Comparison of ENCODE assay signal across 2 cellular contexts in genomic region chr10:11016959-11017574, GRCh38.
A peak's percentile ranks its signal among the peaks of the same experiment; 100 is the strongest.
TF ChIP-seq lines count a peak whose summit lies in the region.

No MANE protein-coding gene starts in this region.

TF ChIP-seq in H1, 55 proteins besides CTCF, POLR2A, EP300 and RAD21 (continued from another document):
- TF ChIP-seq E2F6 (IDR thresholded peaks at IDR 0.05), result 0 out of 2 replicates have a peak, but pooled peaks have one; percentile 8
- TF ChIP-seq FOSL1 (IDR thresholded peaks at IDR 0.05; ENCODE audit: insufficient read depth, low read depth, low read length), result no peak
- TF ChIP-seq POLR2AphosphoS5 (IDR thresholded peaks at IDR 0.05; ENCODE audit: low read depth, low read length), result no peak
- no peak for TF ChIP-seq TCF12 (IDR thresholded peaks at IDR 0.05; ENCODE audit: low read depth, low read length)
- no peak for TF ChIP-seq BRCA1 (IDR thresholded peaks at IDR 0.05; ENCODE audit: low read depth, low read length)
- no peak for TF ChIP-seq ASH2L (IDR thresholded peaks at IDR 0.05; ENCODE audit: low read length)
- TF ChIP-seq MAX (IDR thresholded peaks at IDR 0.05), result 0 out of 2 replicates have a peak, but pooled peaks have one; percentile 8
TF ChIP-seq in H1: peak in this region for 2.

TF ChIP-seq in neural cell, 6 proteins besides CTCF, POLR2A, EP300 and RAD21 (continued from another document):
- TF ChIP-seq, protein P1, sequence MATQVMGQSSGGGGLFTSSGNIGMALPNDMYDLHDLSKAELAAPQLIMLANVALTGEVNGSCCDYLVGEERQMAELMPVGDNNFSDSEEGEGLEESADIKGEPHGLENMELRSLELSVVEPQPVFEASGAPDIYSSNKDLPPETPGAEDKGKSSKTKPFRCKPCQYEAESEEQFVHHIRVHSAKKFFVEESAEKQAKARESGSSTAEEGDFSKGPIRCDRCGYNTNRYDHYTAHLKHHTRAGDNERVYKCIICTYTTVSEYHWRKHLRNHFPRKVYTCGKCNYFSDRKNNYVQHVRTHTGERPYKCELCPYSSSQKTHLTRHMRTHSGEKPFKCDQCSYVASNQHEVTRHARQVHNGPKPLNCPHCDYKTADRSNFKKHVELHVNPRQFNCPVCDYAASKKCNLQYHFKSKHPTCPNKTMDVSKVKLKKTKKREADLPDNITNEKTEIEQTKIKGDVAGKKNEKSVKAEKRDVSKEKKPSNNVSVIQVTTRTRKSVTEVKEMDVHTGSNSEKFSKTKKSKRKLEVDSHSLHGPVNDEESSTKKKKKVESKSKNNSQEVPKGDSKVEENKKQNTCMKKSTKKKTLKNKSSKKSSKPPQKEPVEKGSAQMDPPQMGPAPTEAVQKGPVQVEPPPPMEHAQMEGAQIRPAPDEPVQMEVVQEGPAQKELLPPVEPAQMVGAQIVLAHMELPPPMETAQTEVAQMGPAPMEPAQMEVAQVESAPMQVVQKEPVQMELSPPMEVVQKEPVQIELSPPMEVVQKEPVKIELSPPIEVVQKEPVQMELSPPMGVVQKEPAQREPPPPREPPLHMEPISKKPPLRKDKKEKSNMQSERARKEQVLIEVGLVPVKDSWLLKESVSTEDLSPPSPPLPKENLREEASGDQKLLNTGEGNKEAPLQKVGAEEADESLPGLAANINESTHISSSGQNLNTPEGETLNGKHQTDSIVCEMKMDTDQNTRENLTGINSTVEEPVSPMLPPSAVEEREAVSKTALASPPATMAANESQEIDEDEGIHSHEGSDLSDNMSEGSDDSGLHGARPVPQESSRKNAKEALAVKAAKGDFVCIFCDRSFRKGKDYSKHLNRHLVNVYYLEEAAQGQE (IDR thresholded peaks at IDR 0.05; ENCODE audit: borderline replicate concordance), result no peak
- TF ChIP-seq EZH2 (IDR thresholded peaks at IDR 0.05; ENCODE audit: borderline replicate concordance, insufficient read depth, low read length, poor library complexity, severe bottlenecking), result no peak
- no peak for TF ChIP-seq TAF1 (IDR thresholded peaks at IDR 0.05; ENCODE audit: low read depth)
- TF ChIP-seq MXI1 (conservative IDR thresholded peaks at IDR 0.05; ENCODE audit: poor library complexity, severe bottlenecking), result no peak
